ENCODE assay signal across 38 cellular contexts in genomic region chr9:8569832-8570231, GRCh38.
"Had no signal": no experiment of that assay in that cellular context is flagged by ENCODE, and none has a peak within 500 bp of the region (broad histone marks: within the 10 kb centered on the region; RNA-seq: fewer than 3 reads in every experiment).

No MANE protein-coding gene starts in this region.

- H3K4me3 ChIP-seq: ascending aorta had no signal

- H3K27me3 ChIP-seq: ascending aorta had no signal

- H3K9me3 Mint-ChIP-seq: activated CD4-positive, alpha-beta memory T cell treated with anti-CD3 and anti-CD28 coated beads, Interleukin-2, amount 10 ng/mL, durations not matched to agents 7 days and 5 days; activated CD4-positive, alpha-beta T cell treated with anti-CD3 and anti-CD28 coated beads, Interleukin-2, amount 10 ng/mL, durations not matched to agents 7 days and 5 days; activated naive CD4-positive, alpha-beta T cell treated with anti-CD3 and anti-CD28 coated beads, Interleukin-2, amount 10 ng/mL, durations not matched to agents 7 days and 5 days; activated naive CD4-positive, alpha-beta T cell treated with anti-CD3 and anti-CD28 coated beads, Interleukin-2, amount 50 U/mL, for 24 hours; activated naive CD8-positive, alpha-beta T cell treated with anti-CD3 and anti-CD28 coated beads, Interleukin-2, amount 10 ng/mL, durations not matched to agents 7 days and 5 days; activated naive CD8-positive, alpha-beta T cell treated with anti-CD3 and anti-CD28 coated beads, Interleukin-2, amount 50 U/mL, for 24 hours; activated T-cell treated with anti-CD3 and anti-CD28 coated beads, Interleukin-2, amount 50 U/mL, for 4 hours; activated T-cell treated with anti-CD3 and anti-CD28 coated beads, Interleukin-2, amount 50 U/mL, for 72 hours; activated T-helper 1 cell treated with anti-CD3 and anti-CD28 coated beads, Interleukin-12 subunit alpha, Interleukin-12 subunit beta, Interleukin-2, Interleukin-4 antibody, amounts not matched to agents 30 ng/mL and 10 ng/mL and 1 ng/mL, durations not matched to agents 14 hours and 24 hours and 36 hours; brain; T-helper 1 cell treated with Interleukin-12 subunit alpha and Interleukin-12 subunit beta and Interleukin-4 antibody, amounts not matched to agents 30 μg/mL and 1 μg/mL, for 36 hours; T-helper 2 cell treated with Interferon-gamma antibody and Interleukin-4, amounts not matched to agents 5 μg/mL and 100 μg/mL, for 36 hours; WTC11 had no signal

- H3K27ac ChIP-seq: ascending aorta, WERI-Rb-1 had no signal

- H3K9me3 ChIP-seq: ascending aorta had no signal

- H3K27ac Mint-ChIP-seq: activated CD4-positive, alpha-beta memory T cell treated with anti-CD3 and anti-CD28 coated beads, Interleukin-2, amount 10 ng/mL, durations not matched to agents 7 days and 5 days; activated CD4-positive, alpha-beta T cell treated with anti-CD3 and anti-CD28 coated beads for 36 hours; activated CD4-positive, alpha-beta T cell treated with anti-CD3 and anti-CD28 coated beads, Interleukin-2, amount 10 ng/mL, durations not matched to agents 7 days and 5 days; activated CD8-positive, alpha-beta T cell treated with anti-CD3 and anti-CD28 coated beads, Interleukin-2, amount 10 ng/mL, durations not matched to agents 7 days and 5 days; activated naive CD4-positive, alpha-beta T cell treated with anti-CD3 and anti-CD28 coated beads, Interleukin-2, amount 10 ng/mL, durations not matched to agents 7 days and 5 days; activated naive CD4-positive, alpha-beta T cell treated with anti-CD3 and anti-CD28 coated beads, Interleukin-2, amount 50 U/mL, for 24 hours; activated naive CD8-positive, alpha-beta T cell; activated naive CD8-positive, alpha-beta T cell treated with anti-CD3 and anti-CD28 coated beads, Interleukin-2, amount 10 ng/mL, durations not matched to agents 7 days and 5 days; activated naive CD8-positive, alpha-beta T cell treated with anti-CD3 and anti-CD28 coated beads, Interleukin-2, amount 50 U/mL, for 24 hours; activated T-cell treated with anti-CD3 and anti-CD28 coated beads, Interleukin-2, amount 50 U/mL, for 72 hours; activated T-helper 1 cell treated with anti-CD3 and anti-CD28 coated beads, Interleukin-12 subunit alpha, Interleukin-12 subunit beta, Interleukin-2, Interleukin-4 antibody, amounts not matched to agents 30 ng/mL and 10 ng/mL and 1 ng/mL, durations not matched to agents 14 hours and 24 hours and 36 hours; activated T-helper 17 cell treated with anti-CD3 and anti-CD28 coated beads, Interleukin-2, amount 50 U/mL, for 72 hours; brain; T-helper 1 cell treated with Interleukin-12 subunit alpha and Interleukin-12 subunit beta and Interleukin-4 antibody, amounts not matched to agents 30 μg/mL and 1 μg/mL, for 36 hours; T-helper 2 cell treated with Interferon-gamma antibody and Interleukin-4, amounts not matched to agents 5 μg/mL and 100 μg/mL, for 36 hours; WTC11 had no signal

- H3K4me1 Mint-ChIP-seq: activated CD4-positive, alpha-beta memory T cell treated with anti-CD3 and anti-CD28 coated beads, Interleukin-2, amount 10 ng/mL, durations not matched to agents 7 days and 5 days; activated CD4-positive, alpha-beta T cell treated with anti-CD3 and anti-CD28 coated beads for 36 hours; activated naive CD4-positive, alpha-beta T cell treated with anti-CD3 and anti-CD28 coated beads, Interleukin-2, amount 10 ng/mL, durations not matched to agents 7 days and 5 days; activated naive CD4-positive, alpha-beta T cell treated with anti-CD3 and anti-CD28 coated beads, Interleukin-2, amount 50 U/mL, for 24 hours; WTC11 had no signal

- H3K4me1 ChIP-seq: ascending aorta had no signal

- DNase-seq: activated CD4-positive, alpha-beta memory T cell treated with anti-CD3 and anti-CD28 coated beads, Interleukin-2, amount 10 ng/mL, durations not matched to agents 7 days and 5 days; activated CD4-positive, alpha-beta T cell treated with anti-CD3 and anti-CD28 coated beads for 1 hour; activated CD4-positive, alpha-beta T cell treated with anti-CD3 and anti-CD28 coated beads for 36 hours; activated CD4-positive, alpha-beta T cell treated with anti-CD3 and anti-CD28 coated beads for 48 hours; activated CD4-positive, alpha-beta T cell treated with anti-CD3 and anti-CD28 coated beads, Interleukin-2, amount 10 ng/mL, durations not matched to agents 7 days and 5 days; activated CD4-positive, alpha-beta T cell treated with anti-CD3 and anti-CD28 coated beads, Interleukin-2, amount 50 U/mL, for 48 hours; activated CD4-positive, CD25-positive, alpha-beta regulatory T cell; activated CD8-positive, alpha-beta memory T cell treated with anti-CD3 and anti-CD28 coated beads for 24 hours; activated CD8-positive, alpha-beta memory T cell treated with anti-CD3 and anti-CD28 coated beads, Interleukin-2, amount 50 U/mL, for 4 hours; activated CD8-positive, alpha-beta T cell treated with anti-CD3 and anti-CD28 coated beads, Interleukin-2, amount 10 ng/mL, durations not matched to agents 7 days and 5 days; activated effector memory CD4-positive, alpha-beta T cell treated with Interleukin-2 at 50 U/mL for 16 hours; activated gamma-delta T cell; activated naive CD4-positive, alpha-beta T cell treated with anti-CD3 and anti-CD28 coated beads, Interleukin-2, amount 10 ng/mL, durations not matched to agents 7 days and 5 days; activated naive CD4-positive, alpha-beta T cell treated with Interleukin-2 at 50 U/mL for 16 hours; activated naive CD8-positive, alpha-beta T cell treated with anti-CD3 and anti-CD28 coated beads, Interleukin-2, amount 10 ng/mL, durations not matched to agents 7 days and 5 days; activated naive CD8-positive, alpha-beta T cell treated with anti-CD3 and anti-CD28 coated beads, Interleukin-2, amount 50 U/mL, for 24 hours; activated T-cell treated with anti-CD3 and anti-CD28 coated beads for 4 hours; activated T-cell treated with anti-CD3 and anti-CD28 coated beads, Interleukin-2, amount 50 U/mL, for 1 hour; activated T-cell treated with anti-CD3 and anti-CD28 coated beads, Interleukin-2, amount 50 U/mL, for 4 hours; activated T-cell treated with anti-CD3 and anti-CD28 coated beads, Interleukin-2, amount 50 U/mL, for 72 hours; amygdala; anterior cingulate cortex; central memory CD4-positive, alpha-beta T cell; T-helper 1 cell; T-helper 9 cell; WERI-Rb-1 had no signal

- ATAC-seq: activated CD4-positive, alpha-beta T cell treated with anti-CD3 and anti-CD28 coated beads for 36 hours; activated CD4-positive, CD25-positive, alpha-beta regulatory T cell treated with anti-CD3 and anti-CD28 coated beads, Interleukin-2, amount 50 U/mL, for 24 hours; activated CD8-positive, alpha-beta T cell treated with anti-CD3 and anti-CD28 coated beads, Interleukin-2, amount 10 ng/mL, durations not matched to agents 7 days and 5 days; activated naive CD8-positive, alpha-beta T cell treated with anti-CD3 and anti-CD28 coated beads, Interleukin-2, amount 50 U/mL, for 24 hours; activated T-cell treated with anti-CD3 and anti-CD28 coated beads, Interleukin-2, amount 50 U/mL, for 4 hours; activated T-cell treated with anti-CD3 and anti-CD28 coated beads, Interleukin-2, amount 50 U/mL, for 72 hours; activated T-helper 17 cell treated with anti-CD3 and anti-CD28 coated beads, Interleukin-2, amount 50 U/mL, for 72 hours; WTC11 had no signal

- H3K36me3 Mint-ChIP-seq: activated naive CD4-positive, alpha-beta T cell treated with anti-CD3 and anti-CD28 coated beads, Interleukin-2, amount 10 ng/mL, durations not matched to agents 7 days and 5 days; activated naive CD4-positive, alpha-beta T cell treated with anti-CD3 and anti-CD28 coated beads, Interleukin-2, amount 50 U/mL, for 24 hours; activated naive CD8-positive, alpha-beta T cell; activated naive CD8-positive, alpha-beta T cell treated with anti-CD3 and anti-CD28 coated beads, Interleukin-2, amount 10 ng/mL, durations not matched to agents 7 days and 5 days; WTC11 had no signal

- H3K36me3 ChIP-seq: ascending aorta, WERI-Rb-1 had no signal

- FAIRE-seq: bronchial epithelial cell, TTC549 had no signal

- H3K27me3 Mint-ChIP-seq: activated CD4-positive, alpha-beta memory T cell treated with anti-CD3 and anti-CD28 coated beads, Interleukin-2, amount 10 ng/mL, durations not matched to agents 7 days and 5 days; activated naive CD4-positive, alpha-beta T cell treated with anti-CD3 and anti-CD28 coated beads, Interleukin-2, amount 10 ng/mL, durations not matched to agents 7 days and 5 days; activated naive CD8-positive, alpha-beta T cell; brain had no signal

- H3K4me3 Mint-ChIP-seq: activated CD4-positive, alpha-beta memory T cell treated with anti-CD3 and anti-CD28 coated beads, Interleukin-2, amount 10 ng/mL, durations not matched to agents 7 days and 5 days; activated CD4-positive, alpha-beta T cell treated with anti-CD3 and anti-CD28 coated beads for 36 hours; activated CD4-positive, alpha-beta T cell treated with anti-CD3 and anti-CD28 coated beads, Interleukin-2, amount 10 ng/mL, durations not matched to agents 7 days and 5 days; activated CD8-positive, alpha-beta T cell treated with anti-CD3 and anti-CD28 coated beads, Interleukin-2, amount 10 ng/mL, durations not matched to agents 7 days and 5 days; activated naive CD4-positive, alpha-beta T cell treated with anti-CD3 and anti-CD28 coated beads, Interleukin-2, amount 10 ng/mL, durations not matched to agents 7 days and 5 days; activated naive CD4-positive, alpha-beta T cell treated with anti-CD3 and anti-CD28 coated beads, Interleukin-2, amount 50 U/mL, for 24 hours; activated naive CD8-positive, alpha-beta T cell; activated naive CD8-positive, alpha-beta T cell treated with anti-CD3 and anti-CD28 coated beads, Interleukin-2, amount 10 ng/mL, durations not matched to agents 7 days and 5 days; activated naive CD8-positive, alpha-beta T cell treated with anti-CD3 and anti-CD28 coated beads, Interleukin-2, amount 50 U/mL, for 24 hours; activated T-cell treated with anti-CD3 and anti-CD28 coated beads, Interleukin-2, amount 50 U/mL, for 4 hours; activated T-cell treated with anti-CD3 and anti-CD28 coated beads, Interleukin-2, amount 50 U/mL, for 72 hours; activated T-helper 1 cell treated with anti-CD3 and anti-CD28 coated beads, Interleukin-12 subunit alpha, Interleukin-12 subunit beta, Interleukin-2, Interleukin-4 antibody, amounts not matched to agents 30 ng/mL and 10 ng/mL and 1 ng/mL, durations not matched to agents 14 hours and 24 hours and 36 hours; activated T-helper 17 cell treated with anti-CD3 and anti-CD28 coated beads, Interleukin-2, amount 50 U/mL, for 72 hours; brain; T-helper 1 cell treated with Interleukin-12 subunit alpha and Interleukin-12 subunit beta and Interleukin-4 antibody, amounts not matched to agents 30 μg/mL and 1 μg/mL, for 36 hours; T-helper 2 cell treated with Interferon-gamma antibody and Interleukin-4, amounts not matched to agents 5 μg/mL and 100 μg/mL, for 36 hours; WTC11 had no signal
